9 cellular contexts compared by ENCODE assay signal in genomic region chr14:103714063-103714724, GRCh38. TPM values are rescaled to one million over a fixed set of nuclear protein-coding genes. Genes with fewer than 3 reads are reported as not detected.
A peak's percentile ranks its signal among the peaks of the same experiment; 100 is the strongest.
DNase-seq lines count a peak whose midpoint lies in the region; ATAC-seq and TF ChIP-seq lines count a peak whose summit lies in the region.
"Had no signal": no experiment of that assay in that cellular context is flagged by ENCODE, and none has a peak within 500 bp of the region (broad histone marks: within the 10 kb centered on the region; RNA-seq: fewer than 3 reads in every experiment).

No MANE protein-coding gene starts in this region.

- peak overlapping the region; percentile 60 for H3K4me3 ChIP-seq in fibroblast of villous mesenchyme (ENCODE audit: low read depth, low read length)

- no peak for ATAC-seq in T-cell (replicated peaks in 1 of 4)
- ATAC-seq in stimulated activated memory B cell treated with anti-CD40 and anti-IgM and Interleukin-4, amounts not matched to agents 10 μg/mL and 1 μg/mL and 100 μg/mL, for 72 hours: no peak
- no peak for ATAC-seq in HG03280 (IDR thresholded peaks at IDR 0.05; ENCODE audit: unreplicated experiment)

- CTCF ChIA-PET in activated CD4-positive, alpha-beta T cell treated with anti-CD3 and anti-CD28 coated beads, Interleukin-2, amount 10 ng/mL, durations not matched to agents 7 days and 5 days (lab: Charles Lee): interaction anchor here (0.6 to 1.2 kb wide), 3 partner anchors 12 to 47 kb away, joined by 3 read pairs; no protein-coding TSS in a partner anchor
- CTCF ChIA-PET in T-cell (lab: Charles Lee): no interaction called here

- peaks cover 60% of the 10 kb centered on the region for H3K4me1 Mint-ChIP-seq in activated CD4-positive, alpha-beta T cell treated with anti-CD3 and anti-CD28 coated beads, Interleukin-2, amount 10 ng/mL, durations not matched to agents 7 days and 5 days
- peaks cover 38 to 58% (median 45%) of the 10 kb centered on the region in 3 donors for H3K4me1 Mint-ChIP-seq in T-cell
- peaks cover 48% of the 10 kb centered on the region for H3K4me1 Mint-ChIP-seq in stimulated activated memory B cell treated with anti-CD40 and anti-IgM and Interleukin-4, amounts not matched to agents 10 μg/mL and 1 μg/mL and 100 μg/mL, for 72 hours

- TF ChIP-seq CTCF in fibroblast of villous mesenchyme (IDR thresholded peaks at IDR 0.05; ENCODE audit: insufficient read depth, low read depth, low read length): no peak

- H3K27ac Mint-ChIP-seq in activated CD4-positive, alpha-beta T cell treated with anti-CD3 and anti-CD28 coated beads, Interleukin-2, amount 10 ng/mL, durations not matched to agents 7 days and 5 days: peak overlapping the region; percentile 93
- no peak overlapping the region for H3K27ac Mint-ChIP-seq in T-cell
- peak overlapping the region; percentile 75 for H3K27ac Mint-ChIP-seq in stimulated activated memory B cell treated with anti-CD40 and anti-IgM and Interleukin-4, amounts not matched to agents 10 μg/mL and 1 μg/mL and 100 μg/mL, for 72 hours

- peak overlapping the region; percentile 97 for H3K4me3 Mint-ChIP-seq in activated CD4-positive, alpha-beta T cell treated with anti-CD3 and anti-CD28 coated beads, Interleukin-2, amount 10 ng/mL, durations not matched to agents 7 days and 5 days
- H3K4me3 Mint-ChIP-seq in T-cell: peak overlapping the region; percentile 70 to 90 (median 74)
- H3K4me3 Mint-ChIP-seq in stimulated activated memory B cell treated with anti-CD40 and anti-IgM and Interleukin-4, amounts not matched to agents 10 μg/mL and 1 μg/mL and 100 μg/mL, for 72 hours: peak overlapping the region; percentile 88

- POLR2A ChIA-PET in activated CD4-positive, alpha-beta T cell treated with anti-CD3 and anti-CD28 coated beads, Interleukin-2, amount 10 ng/mL, durations not matched to agents 7 days and 5 days (lab: Charles Lee): interaction anchor here (0.7 kb wide), 1 partner anchor 12 kb away, joined by 3 read pairs; no protein-coding TSS in a partner anchor
- POLR2A ChIA-PET in T-cell (lab: Charles Lee): no interaction called here

- DNase-seq in activated CD4-positive, alpha-beta T cell treated with anti-CD3 and anti-CD28 coated beads, Interleukin-2, amount 10 ng/mL, durations not matched to agents 7 days and 5 days: no peak
- DNase-seq in activated CD4-positive, alpha-beta T cell treated with anti-CD3 and anti-CD28 coated beads, Interleukin-2, amount 50 U/mL, for 48 hours: no peak
- DNase-seq in T-cell: no peak
- no peak for DNase-seq in fibroblast of villous mesenchyme (ENCODE audit: low read depth)
- DNase-seq in OCI-M2 (lab: John Stamatoyannopoulos, UW; ENCODE audit: unreplicated experiment): no peak
- DNase-seq in D341Med (ENCODE audit: low spot score): no peak
- DNase-seq: MV-4-11 had no signal

- H3K9me3 Mint-ChIP-seq in activated CD4-positive, alpha-beta T cell treated with anti-CD3 and anti-CD28 coated beads, Interleukin-2, amount 10 ng/mL, durations not matched to agents 7 days and 5 days: no peaks in the 10 kb centered on the region
- H3K9me3 Mint-ChIP-seq in T-cell: no peaks in the 10 kb centered on the region
- no peaks in the 10 kb centered on the region for H3K9me3 Mint-ChIP-seq in stimulated activated memory B cell treated with anti-CD40 and anti-IgM and Interleukin-4, amounts not matched to agents 10 μg/mL and 1 μg/mL and 100 μg/mL, for 72 hours

- H3K27me3 Mint-ChIP-seq in activated CD4-positive, alpha-beta T cell treated with anti-CD3 and anti-CD28 coated beads, Interleukin-2, amount 10 ng/mL, durations not matched to agents 7 days and 5 days: no peaks in the 10 kb centered on the region
- H3K27me3 Mint-ChIP-seq in T-cell: no peaks in the 10 kb centered on the region
- no peaks in the 10 kb centered on the region for H3K27me3 Mint-ChIP-seq in stimulated activated memory B cell treated with anti-CD40 and anti-IgM and Interleukin-4, amounts not matched to agents 10 μg/mL and 1 μg/mL and 100 μg/mL, for 72 hours

- H3K36me3 Mint-ChIP-seq in activated CD4-positive, alpha-beta T cell treated with anti-CD3 and anti-CD28 coated beads, Interleukin-2, amount 10 ng/mL, durations not matched to agents 7 days and 5 days (ENCODE audit: low read depth): peaks cover 4% of the 10 kb centered on the region
- H3K36me3 Mint-ChIP-seq in T-cell: no peaks in the 10 kb centered on the region
- peaks cover 3% of the 10 kb centered on the region for H3K36me3 Mint-ChIP-seq in stimulated activated memory B cell treated with anti-CD40 and anti-IgM and Interleukin-4, amounts not matched to agents 10 μg/mL and 1 μg/mL and 100 μg/mL, for 72 hours

RNA-seq across cellular contexts. Expression of gene XRCC3, which starts 1.1 kb away (rescaled TPM):
- 10 to 100 TPM; 36.4 to 37.4 TPM for total RNA-seq in activated CD4-positive, alpha-beta T cell treated with anti-CD3 and anti-CD28 coated beads, Interleukin-2, amount 10 ng/mL, durations not matched to agents 7 days and 5 days
- total RNA-seq in T-cell (10 to 100 TPM in 3 of 5 donors, 1 to 10 TPM in 2; 7.4 to 15.1 (median 12.9) TPM), fibroblast of villous mesenchyme (10.0 and 11.7 TPM in 2 replicates)

RNA-seq across cellular contexts. Expression of gene ZFYVE21, which starts 1.4 kb away (rescaled TPM):
- 10 to 100 TPM; 16.9 to 17.2 TPM for total RNA-seq in activated CD4-positive, alpha-beta T cell treated with anti-CD3 and anti-CD28 coated beads, Interleukin-2, amount 10 ng/mL, durations not matched to agents 7 days and 5 days
- total RNA-seq in T-cell (10 to 100 TPM in 4 of 5 donors, 1 to 10 TPM in 1; 8.8 to 22.8 (median 22.1) TPM), fibroblast of villous mesenchyme (35.1 and 53.5 TPM in 2 replicates)

Comparison
In these comparisons a context has a peak if more than half of its experiments do, and no peak if none do; other contexts are left out.
1. H3K27ac Mint-ChIP-seq: peak in activated CD4-positive, alpha-beta T cell treated with anti-CD3 and anti-CD28 coated beads, Interleukin-2, amount 10 ng/mL, durations not matched to agents 7 days and 5 days (single experiment) and stimulated activated memory B cell treated with anti-CD40 and anti-IgM and Interleukin-4, amounts not matched to agents 10 μg/mL and 1 μg/mL and 100 μg/mL, for 72 hours (single experiment); none in T-cell (0 of 2).
2. Peak in every context shown above with its lines, with median percentiles within 50 percentile points of each other: H3K4me3 Mint-ChIP-seq.